8 cellular contexts compared by ENCODE assay signal in genomic region chr12:25386823-25387134, GRCh38.
DNase-seq lines count a peak whose midpoint lies in the region; ATAC-seq and TF ChIP-seq lines count a peak whose summit lies in the region.

No MANE protein-coding gene starts in this region.

- POLR2A ChIA-PET in RWPE1 (lab: Yijun Ruan, JAX; ENCODE audit: low non-redundant PET): no interaction called here

- H3K27ac ChIP-seq in RWPE1: peak overlapping the region; percentile 79

- H3K27me3 ChIP-seq in GM06990 (replicated peaks; ENCODE audit: control insufficient read depth, insufficient read depth, low read length) (no peaks in the 10 kb centered on the region), endocrine pancreas (ENCODE audit: control insufficient read depth, insufficient read depth, low read length) (no peaks in the 10 kb centered on the region), neuron (ENCODE audit: insufficient read depth, low read length) (no peaks in the 10 kb centered on the region)

- H3K36me3 ChIP-seq in GM06990 (ENCODE audit: control insufficient read depth, insufficient read depth, low read length): no peaks in the 10 kb centered on the region
- H3K36me3 ChIP-seq in endocrine pancreas (ENCODE audit: control insufficient read depth, insufficient read depth, low read length): no peaks in the 10 kb centered on the region
- no peaks in the 10 kb centered on the region for H3K36me3 ChIP-seq in neuron (ENCODE audit: insufficient read depth, low read length)

- ATAC-seq in GM18870 (IDR thresholded peaks at IDR 0.05; ENCODE audit: unreplicated experiment): no peak

- peaks cover 5% of the 10 kb centered on the region for H3K4me1 ChIP-seq in endocrine pancreas (ENCODE audit: control insufficient read depth, insufficient read depth, low read length)
- H3K4me1 ChIP-seq in neuron (ENCODE audit: insufficient read depth, low read length): peaks cover 15% of the 10 kb centered on the region

- peak overlapping the region; percentile 93 for H2AFZ ChIP-seq in neuron (ENCODE audit: low read depth, low read length)

- H3K4me3 ChIP-seq in GM06990 (replicated peaks; ENCODE audit: low read depth, low read length) (peak overlapping the region; percentile 83), endocrine pancreas (ENCODE audit: control insufficient read depth, insufficient read depth, low read length) (peak overlapping the region; percentile 91), neuron (ENCODE audit: low read length) (peak overlapping the region; percentile 81)

- CTCF ChIA-PET in RWPE1 (lab: Yijun Ruan, JAX): interaction anchor here (0.6 to 1.5 kb wide), 10 partner anchors 11 to 183 kb away, joined by 3 to 15 read pairs (median 4); no protein-coding TSS in a partner anchor

- H3K9me3 ChIP-seq in endocrine pancreas (ENCODE audit: control insufficient read depth, low read length) (no peaks in the 10 kb centered on the region), neuron (ENCODE audit: low read length) (no peaks in the 10 kb centered on the region)

- TF ChIP-seq CTCF in GM06990 (IDR thresholded peaks at IDR 0.05; ENCODE audit: insufficient read depth, low read length, poor library complexity, severe bottlenecking) (no peak), RWPE1 (conservative IDR thresholded peaks at IDR 0.05; ENCODE audit: low read depth) (no peak)

- DNase-seq in GM06990 (ENCODE audit: extremely low read depth, insufficient read length) (no peak), RWPE1 (ENCODE audit: low spot score) (no peak), NCI-H1417 (lab: John Stamatoyannopoulos, UW) (no peak), epidermal melanocyte (ENCODE audit: insufficient read length, low spot score) (no peak)
- DNase-seq in stimulated activated CD4-positive, alpha-beta T cell treated with anti-CD3 and anti-CD28 coated beads, Interleukin-15, amount 100 ng/mL, for 24 hours: no peak

- peak overlapping the region; percentile 3 for H3K9ac ChIP-seq in endocrine pancreas (ENCODE audit: control insufficient read depth, insufficient read depth, low read length)
